16 cellular contexts compared by ENCODE assay signal in the genomic region with DNA sequence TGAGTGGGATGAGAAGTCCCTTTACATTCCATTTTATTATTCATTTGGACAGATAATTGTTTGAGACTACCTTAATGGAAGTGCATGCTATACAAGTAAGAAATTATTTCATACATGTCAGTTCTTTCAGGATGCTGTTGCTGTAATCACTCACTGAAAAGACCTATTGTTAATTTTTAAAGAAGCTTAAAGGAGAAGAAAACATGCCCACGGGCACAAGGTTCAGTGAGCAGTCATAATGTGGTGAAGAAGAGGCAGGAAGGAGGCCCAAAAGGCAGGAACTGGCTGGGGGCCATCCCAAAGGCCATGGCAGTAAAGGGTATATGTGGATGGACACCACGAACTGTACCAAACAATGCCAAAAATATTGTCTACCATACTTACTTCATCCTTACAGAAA.
A peak's percentile ranks its signal among the peaks of the same experiment; 100 is the strongest.
DNase-seq lines count a peak whose midpoint lies in the region; ATAC-seq and TF ChIP-seq lines count a peak whose summit lies in the region.
"Had no signal": no experiment of that assay in that cellular context is flagged by ENCODE, and none has a peak within 500 bp of the region (broad histone marks: within the 10 kb centered on the region; RNA-seq: fewer than 3 reads in every experiment).

No MANE protein-coding gene starts in this region.

- peak; percentile 62 to 77 for DNase-seq in HAP-1 (ENCODE audit: low spot score in 2 of 2)
- peak; percentile 68 for DNase-seq in SK-MEL-5 (ENCODE audit: low read depth, low spot score)
- peak; percentile 45 for DNase-seq in kidney tubule cell (ENCODE audit: low spot score)
- peak; percentile 53 for DNase-seq in renal cortical epithelial cell (ENCODE audit: low read depth)
- no peak for DNase-seq in AG20443 (ENCODE audit: low spot score)
- DNase-seq in mammary epithelial cell: no peak
- DNase-seq: 8988T; CD4-positive, CD25-positive, alpha-beta regulatory T cell; CD8-positive, alpha-beta memory T cell; DMS153; DMS79; GDM1; HCEC 1CT had no signal

- H3K4me2 ChIP-seq in mammary epithelial cell (ENCODE audit: insufficient read depth, low read depth, low read length): no peak overlapping the region
- H3K4me2 ChIP-seq: BLaER1 treated with 17β-estradiol and CSF1 and Interleukin-3, amounts not matched to agents 10 nM and 100 nM had no signal

- intact Hi-C loops in mammary epithelial cell (cut with micrococcal nuclease): loop anchor here (10.0 kb wide), 1 partner anchor 295 kb away; no protein-coding TSS in a partner anchor

- ATAC-seq in GM19035 (IDR thresholded peaks at IDR 0.05; ENCODE audit: unreplicated experiment): no peak

- CTCF ChIA-PET in mammary epithelial cell (lab: Charles Lee; ENCODE audit: low non-redundant PET): no interaction called here

- H3K36me3 ChIP-seq in HAP-1 (replicated peaks) (no peaks in the 10 kb centered on the region), mammary epithelial cell (ENCODE audit: insufficient read depth, low read length) (no peaks in the 10 kb centered on the region)
- H3K36me3 ChIP-seq: BLaER1 treated with 17β-estradiol and CSF1 and Interleukin-3, amounts not matched to agents 10 nM and 100 nM had no signal

- BruUV-seq in mammary epithelial cell (replicated peaks; lab: Mats Ljungman, UMichigan): no TSS peak

- H3K9ac ChIP-seq in mammary epithelial cell (ENCODE audit: insufficient read depth, low read length): no peak overlapping the region
- H3K9ac ChIP-seq: BLaER1 treated with 17β-estradiol and CSF1 and Interleukin-3, amounts not matched to agents 10 nM and 100 nM had no signal

- no peaks in the 10 kb centered on the region for H4K20me1 ChIP-seq in mammary epithelial cell (ENCODE audit: insufficient read depth, low read length)
- H4K20me1 ChIP-seq: BLaER1 treated with 17β-estradiol and CSF1 and Interleukin-3, amounts not matched to agents 10 nM and 100 nM had no signal

- WGBS in mammary epithelial cell (ENCODE audit: low coverage, missing lambda C conversion rate): 0% methylated on average over 2 of the region's 2 CpGs

- H3K4me3 ChIP-seq in HAP-1: no peak overlapping the region
- H3K4me3 ChIP-seq in mammary epithelial cell (replicated peaks in 1 of 3; ENCODE audit: insufficient read depth in 1 of 3, low read depth in 2 of 3, low read length in 3 of 3): no peak overlapping the region
- H3K4me3 ChIP-seq: BLaER1 treated with 17β-estradiol and CSF1 and Interleukin-3, amounts not matched to agents 10 nM and 100 nM had no signal

- H3K27me3 ChIP-seq in HAP-1 (ENCODE audit: low read depth) (no peaks in the 10 kb centered on the region), mammary epithelial cell (ENCODE audit: insufficient read depth, low read length) (peaks cover 6% of the 10 kb centered on the region)
- H3K27me3 ChIP-seq: BLaER1 treated with 17β-estradiol and CSF1 and Interleukin-3, amounts not matched to agents 10 nM and 100 nM had no signal

- H3K9me3 ChIP-seq in HAP-1 (no peaks in the 10 kb centered on the region), mammary epithelial cell (replicated peaks; ENCODE audit: insufficient read depth, low read length) (no peaks in the 10 kb centered on the region)
- H3K9me3 ChIP-seq: BLaER1 treated with 17β-estradiol and CSF1 and Interleukin-3, amounts not matched to agents 10 nM and 100 nM had no signal

- in situ Hi-C loops in HAP-1 (cut with MboI; ENCODE audit: low sequenced_read_pairs) (loop anchor here (25.0 kb wide), 2 partner anchors 167 to 1042 kb away; a partner anchor contains a TSS), SK-MEL-5 (cut with HindIII; ENCODE audit: low pct_unique_long_range_greater_than_20kb, low sequenced_read_pairs) (loop anchor here (10.0 kb wide), 1 partner anchor 315 kb away; no protein-coding TSS in a partner anchor), mammary epithelial cell (cut with MboI; ENCODE audit: low sequenced_read_pairs in 2 of 2) (loop anchor here (25.0 kb wide), 1 partner anchor 1042 kb away; a partner anchor contains a TSS)

- no peak overlapping the region for H2AFZ ChIP-seq in mammary epithelial cell (ENCODE audit: low read depth, low read length)

- TF ChIP-seq CTCF in mammary epithelial cell (conservative IDR thresholded peaks at IDR 0.05 in 1 of 2, IDR thresholded peaks at IDR 0.05 in 1 of 2; ENCODE audit: extremely low read depth in 1 of 2, insufficient read depth in 1 of 2, low read depth in 1 of 2, low read length in 2 of 2): no peak

- H3K79me2 ChIP-seq in mammary epithelial cell (ENCODE audit: insufficient read depth, low read length): no peaks in the 10 kb centered on the region

- H3K4me1 ChIP-seq in HAP-1: peaks cover 30% of the 10 kb centered on the region
- H3K4me1 ChIP-seq in mammary epithelial cell (ENCODE audit: insufficient read depth, low read length): no peaks in the 10 kb centered on the region
- H3K4me1 ChIP-seq: BLaER1 treated with 17β-estradiol and CSF1 and Interleukin-3, amounts not matched to agents 10 nM and 100 nM had no signal

- no peak overlapping the region for H3K27ac ChIP-seq in mammary epithelial cell (ENCODE audit: insufficient read depth, low read depth, low read length)
- H3K27ac ChIP-seq: BLaER1 treated with 17β-estradiol and CSF1 and Interleukin-3, amounts not matched to agents 10 nM and 100 nM; HL-60 had no signal

- dilution Hi-C loops in mammary epithelial cell (cut with HindIII; ENCODE audit: low sequenced_read_pairs): no loop called here

Comparison
In these comparisons a context has a peak if more than half of its experiments do, and no peak if none do; other contexts are left out.
1. DNase-seq: peak in HAP-1 (2 of 2), SK-MEL-5 (single experiment), kidney tubule cell (single experiment) and renal cortical epithelial cell (single experiment); none in AG20443 (single experiment) and mammary epithelial cell (single experiment).